ENCODE assay signal across 8 cellular contexts in the genomic region with DNA sequence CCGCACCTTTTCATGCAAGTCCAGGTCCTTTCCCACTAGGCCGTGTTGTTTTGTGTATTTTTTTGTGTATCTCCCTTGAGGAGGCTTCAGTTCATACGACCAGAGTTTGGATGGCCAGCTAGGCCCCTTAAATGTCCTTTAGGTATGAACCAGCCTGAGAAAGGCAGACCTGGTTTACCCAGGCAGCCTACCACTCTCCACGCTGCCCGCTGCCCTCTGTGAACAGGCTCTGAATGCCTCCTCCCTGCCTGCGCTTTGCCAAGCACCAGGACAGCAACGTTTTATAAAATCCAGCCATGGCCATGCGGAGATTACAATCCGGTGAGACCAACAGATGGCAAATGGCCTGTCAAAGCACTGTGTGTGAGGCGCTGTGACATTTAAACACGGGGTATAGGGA. TPM values are rescaled to one million over a fixed set of nuclear protein-coding genes. Genes with fewer than 3 reads are reported as not detected.
DNase-seq lines count a peak whose midpoint lies in the region; ATAC-seq, FAIRE-seq and TF ChIP-seq lines count a peak whose summit lies in the region.

No MANE protein-coding gene starts in this region.

- H3K9me3 ChIP-seq in HAP-1 (peaks cover 8% of the 10 kb centered on the region), WERI-Rb-1 (ENCODE audit: severe bottlenecking) (peaks cover 3% of the 10 kb centered on the region), hepatocyte (ENCODE audit: low read depth) (no peaks in the 10 kb centered on the region), small intestine (ENCODE audit: control insufficient read depth, low read depth) (no peaks in the 10 kb centered on the region)

- H3K36me3 ChIP-seq in HAP-1 (replicated peaks) (0 out of 2 replicates have a peak, but pooled peaks cover 2% of the 10 kb centered on the region), WERI-Rb-1 (no peaks in the 10 kb centered on the region), hepatocyte (replicated peaks; ENCODE audit: insufficient read depth, low read depth) (no peaks in the 10 kb centered on the region), small intestine (ENCODE audit: control insufficient read depth in 2 of 2, insufficient read depth in 2 of 2, low read length in 2 of 2) (no peaks in the 10 kb centered on the region)

- H2AFZ ChIP-seq in hepatocyte = peak overlapping the region; percentile 60

- in situ Hi-C loops in HAP-1 (cut with MboI; ENCODE audit: low sequenced_read_pairs) = loop anchor here (10.0 kb wide), 1 partner anchor 128 kb away; the partner anchor contains the start of gene CDHR2

- WGBS in hepatocyte (ENCODE audit: low lambda C conversion rate, missing lambda C conversion rate) = 92% methylated on average over 11 of the region's 11 CpGs
- 80 to 88% (median 86%) methylated on average over 11 of the region's 11 CpGs for WGBS in small intestine, 3 donors

- H3K27ac ChIP-seq in WERI-Rb-1 = 0 out of 2 replicates have a peak overlapping the region, but pooled peaks have one; percentile 0
- H3K27ac ChIP-seq in hepatocyte = peak overlapping the region; percentile 91
- H3K27ac ChIP-seq in small intestine (ENCODE audit: low read depth in 1 of 2, low read length in 1 of 2) = peak overlapping the region; percentile 50 to 79

- peaks cover 42% of the 10 kb centered on the region for H3K79me2 ChIP-seq in hepatocyte

- peaks cover 22% of the 10 kb centered on the region for H4K20me1 ChIP-seq in hepatocyte (ENCODE audit: insufficient read depth, poor library complexity, severe bottlenecking)

- H3K27me3 ChIP-seq in HAP-1 (ENCODE audit: low read depth) (no peaks in the 10 kb centered on the region), WERI-Rb-1 (ENCODE audit: insufficient read depth, low read depth, severe bottlenecking) (no peaks in the 10 kb centered on the region), hepatocyte (no peaks in the 10 kb centered on the region), small intestine (ENCODE audit: control insufficient read depth in 2 of 2, insufficient read depth in 2 of 2, low read length in 2 of 2) (no peaks in the 10 kb centered on the region)

- DNase-seq in HAP-1 (ENCODE audit: low spot score in 2 of 2) (no peak), WERI-Rb-1 (peak; percentile 58), hepatocyte (ENCODE audit: low spot score) (no peak), small intestine (no peak), germinal center (ENCODE audit: low spot score) (no peak), left lobe of liver (ENCODE audit: low spot score) (no peak), dedifferentiated amniotic fluid mesenchymal stem cell (ENCODE audit: extremely low spot score) (no peak)
- DNase-seq in stimulated activated CD8-positive, alpha-beta memory T cell treated with anti-CD3 and anti-CD28 coated beads, Interleukin-4, amount 100 ng/mL, for 48 hours = no peak

- TF ChIP-seq CTCF in WERI-Rb-1 (IDR thresholded peaks at IDR 0.05; ENCODE audit: low read depth, low read length) = no peak
- TF ChIP-seq CTCF in hepatocyte (IDR thresholded peaks at IDR 0.05; ENCODE audit: poor library complexity) = no peak

- ATAC-seq in left lobe of liver = no peak

- peak overlapping the region; percentile 5; the same call in 1 of the 2 replicates for H3K4me3 ChIP-seq in HAP-1
- H3K4me3 ChIP-seq in WERI-Rb-1 (ENCODE audit: low read depth, low read length) = peak overlapping the region; percentile 43
- H3K4me3 ChIP-seq in hepatocyte = no peak overlapping the region
- no peak overlapping the region for H3K4me3 ChIP-seq in small intestine (ENCODE audit: low read depth in 1 of 2, low read length in 2 of 2)

- H3K9me2 ChIP-seq in hepatocyte (replicated peaks; ENCODE audit: insufficient read depth) = no peaks in the 10 kb centered on the region

- H3K4me2 ChIP-seq in hepatocyte = peak overlapping the region; percentile 71

- H3K4me1 ChIP-seq in HAP-1 = peaks cover 10% of the 10 kb centered on the region
- peaks cover 20% of the 10 kb centered on the region for H3K4me1 ChIP-seq in hepatocyte (ENCODE audit: insufficient read depth)
- peaks cover 3 to 8% of the 10 kb centered on the region in 2 donors for H3K4me1 ChIP-seq in small intestine (ENCODE audit: control insufficient read depth in 2 of 2, insufficient read depth in 1 of 2, low read depth in 1 of 2, low read length in 1 of 2)

- no peak for FAIRE-seq in small intestine (lab: Jason Lieb, UNC)

RNA-seq across cellular contexts. Expression of gene CLTB, which starts 0.6 kb away (rescaled TPM):
- total RNA-seq in hepatocyte (131 and 139 TPM in 2 replicates), left lobe of liver (37.3 TPM)
- polyA plus RNA-seq in hepatocyte (284 and 289 TPM in 2 replicates), small intestine (100 to 1,000 TPM; 189 to 359 (median 337) TPM)

RNA-seq across cellular contexts. Expression of gene HIGD2A, which starts 28.4 kb away (rescaled TPM):
- total RNA-seq in hepatocyte = 109 and 161 TPM in 2 replicates
- 222 and 224 TPM in 2 replicates for polyA plus RNA-seq in hepatocyte
- polyA plus RNA-seq in small intestine = 100 to 1,000 TPM; 207 to 343 (median 333) TPM
- total RNA-seq in left lobe of liver = 49.2 TPM

RNA-seq across cellular contexts. Expression of gene NOP16, which starts 28.6 kb away (rescaled TPM):
- total RNA-seq in hepatocyte (22.9 and 25.6 TPM in 2 replicates), left lobe of liver (12.0 TPM)
- polyA plus RNA-seq in hepatocyte (64.0 and 82.3 TPM in 2 replicates), small intestine (10 to 100 TPM; 28.6 to 47.6 (median 29.7) TPM)

RNA-seq across cellular contexts. Expression of gene FAF2, which starts 31.2 kb away (rescaled TPM):
- total RNA-seq in hepatocyte = 63.1 and 66.4 TPM in 2 replicates
- polyA plus RNA-seq in hepatocyte = 43.0 and 47.3 TPM in 2 replicates
- 10 to 100 TPM in 2 of 3 donors, 1 to 10 TPM in 1; 6.8 to 19.3 (median 11.4) TPM for polyA plus RNA-seq in small intestine
- total RNA-seq in left lobe of liver = 16.5 TPM

RNA-seq across cellular contexts. Expression of gene ARL10, which starts 51.7 kb away (rescaled TPM):
- total RNA-seq in hepatocyte = 6.7 and 8.9 TPM in 2 replicates
- 2.5 and 4.4 TPM in 2 replicates for polyA plus RNA-seq in hepatocyte
- polyA plus RNA-seq in small intestine = under 1 TPM in 2 of 3 donors, not detected in 1; under 0.01 to 0.97 TPM
- total RNA-seq in left lobe of liver = 1.8 TPM

Comparison
In these comparisons a context has a peak if more than half of its experiments do, and no peak if none do; other contexts are left out.
1. H3K4me3 ChIP-seq: peak in HAP-1 (single experiment) and WERI-Rb-1 (single experiment); none in hepatocyte (single experiment) and small intestine (0 of 2).
2. H3K27ac ChIP-seq: peak in every context shown above with its lines; median percentile 91 in hepatocyte; 64 in small intestine; 0 in WERI-Rb-1.